9 cellular contexts compared by ENCODE assay signal in genomic region chr10:114367041-114367675, GRCh38. TPM values are rescaled to one million over a fixed set of nuclear protein-coding genes. Genes with fewer than 3 reads are reported as not detected.
DNase-seq lines count a peak whose midpoint lies in the region; ATAC-seq and TF ChIP-seq lines count a peak whose summit lies in the region.
"Had no signal": no experiment of that assay in that cellular context is flagged by ENCODE, and none has a peak within 500 bp of the region (broad histone marks: within the 10 kb centered on the region; RNA-seq: fewer than 3 reads in every experiment).

No MANE protein-coding gene starts in this region.

- no peaks in the 10 kb centered on the region for H4K20me1 ChIP-seq in fibroblast of lung (ENCODE audit: control insufficient read depth, extremely low read depth, insufficient read depth, low read length)

- DNase-seq in Caco-2 (peak in 1 of 2 experiments; percentile 62), HT1080 (ENCODE audit: low read depth) (peak; percentile 51), fibroblast of lung (ENCODE audit: low read depth in 2 of 2) (peak; percentile 86 to 93), nephron progenitor cell (peak; percentile 45), amygdala (lab: John Stamatoyannopoulos, UW) (no peak), foreskin fibroblast (no peak), nucleus accumbens (lab: John Stamatoyannopoulos, UW) (no peak)
- DNase-seq: NCI-H1092 had no signal

- H3K4me3 Mint-ChIP-seq in Caco-2 (ENCODE audit: unreplicated experiment), result peak overlapping the region; percentile 61
- H3K4me3 Mint-ChIP-seq in nephron progenitor cell, result peak overlapping the region; percentile 43

- H3K9ac ChIP-seq in fibroblast of lung (ENCODE audit: insufficient read depth, low read length), result no peak overlapping the region

- no peak overlapping the region for H3K4me2 ChIP-seq in fibroblast of lung (ENCODE audit: extremely low read depth, insufficient read depth, low read length)

- no peak overlapping the region for H2AFZ ChIP-seq in fibroblast of lung (ENCODE audit: low read length)

- intact Hi-C loops in Caco-2 (cut with micrococcal nuclease; ENCODE audit: unreplicated experiment), result loop anchor here (2.0 kb wide), 1 partner anchor 18 kb away; no protein-coding TSS in a partner anchor

- CTCF ChIA-PET in Caco-2 (lab: Charles Lee), result interaction anchor here (0.6 to 1.6 kb wide), 3 partner anchors 36 to 63 kb away, joined by 3 to 4 read pairs (median 4); no protein-coding TSS in a partner anchor

- H3K27me3 Mint-ChIP-seq in Caco-2 (ENCODE audit: insufficient read depth, unreplicated experiment) (no peaks in the 10 kb centered on the region), nephron progenitor cell (ENCODE audit: low read depth, poor library complexity) (peaks cover 2% of the 10 kb centered on the region)

- H3K4me1 ChIP-seq in Caco-2, result peaks cover 54% of the 10 kb centered on the region
- H3K4me1 ChIP-seq in fibroblast of lung (ENCODE audit: control insufficient read depth, extremely low read depth, insufficient read depth, low read length), result no peaks in the 10 kb centered on the region

- H3K36me3 Mint-ChIP-seq in Caco-2 (ENCODE audit: insufficient read depth, unreplicated experiment) (no peaks in the 10 kb centered on the region), nephron progenitor cell (ENCODE audit: low read depth) (peaks cover 21% of the 10 kb centered on the region)

- TF ChIP-seq CTCF in Caco-2 (IDR thresholded peaks at IDR 0.05; ENCODE audit: insufficient read depth in 1 of 2, low read depth in 1 of 2, low read length in 1 of 2, severe bottlenecking in 1 of 2, unreplicated experiment in 1 of 2) (no peak), fibroblast of lung (conservative IDR thresholded peaks at IDR 0.05 in 1 of 2, IDR thresholded peaks at IDR 0.05 in 1 of 2; ENCODE audit: low read depth in 1 of 2, low read length in 2 of 2) (no peak), nephron progenitor cell (IDR thresholded peaks at IDR 0.05) (no peak), foreskin fibroblast (IDR thresholded peaks at IDR 0.05; ENCODE audit: low read depth, low read length) (no peak)

- no peaks in the 10 kb centered on the region for H3K27me3 ChIP-seq in Caco-2 (replicated peaks; ENCODE audit: control insufficient read depth, insufficient read depth, low read length)
- H3K27me3 ChIP-seq in fibroblast of lung (ENCODE audit: control insufficient read depth, insufficient read depth, low read length), result peaks cover 2% of the 10 kb centered on the region

- BruUV-seq in Caco-2 (replicated peaks; lab: Mats Ljungman, UMichigan), result no TSS peak

- peaks cover 49% of the 10 kb centered on the region for H3K4me1 Mint-ChIP-seq in Caco-2 (ENCODE audit: low read depth, unreplicated experiment)
- peaks cover 66% of the 10 kb centered on the region for H3K4me1 Mint-ChIP-seq in nephron progenitor cell

- H3K9me3 Mint-ChIP-seq in Caco-2 (ENCODE audit: unreplicated experiment), result peaks cover 13% of the 10 kb centered on the region
- H3K9me3 Mint-ChIP-seq in nephron progenitor cell, result peaks cover 26% of the 10 kb centered on the region

- POLR2A ChIA-PET in Caco-2 (lab: Charles Lee), result no interaction called here

- peaks cover 4% of the 10 kb centered on the region; the same call in 1 of the 2 replicates for H3K9me3 ChIP-seq in Caco-2
- H3K9me3 ChIP-seq in fibroblast of lung (ENCODE audit: control insufficient read depth, insufficient read depth, low read depth, low read length), result no peaks in the 10 kb centered on the region

- no peaks in the 10 kb centered on the region for H3K79me2 ChIP-seq in fibroblast of lung (ENCODE audit: control insufficient read depth, insufficient read depth, low read length)

- H3K27ac ChIP-seq in fibroblast of lung (ENCODE audit: insufficient read depth, low read length), result no peak overlapping the region

- H3K27ac Mint-ChIP-seq in Caco-2 (ENCODE audit: unreplicated experiment) (peak overlapping the region; percentile 78), nephron progenitor cell (peak overlapping the region; percentile 96)

- H3K36me3 ChIP-seq in Caco-2 (ENCODE audit: control insufficient read depth, insufficient read depth, low read length) (no peaks in the 10 kb centered on the region), fibroblast of lung (ENCODE audit: control insufficient read depth, insufficient read depth, low read length) (no peaks in the 10 kb centered on the region)

- no peak for ATAC-seq in HG03108 (IDR thresholded peaks at IDR 0.05; ENCODE audit: unreplicated experiment)

- H3K4me3 ChIP-seq in Caco-2 (ENCODE audit: low read depth, low read length) (no peak overlapping the region), fibroblast of lung (replicated peaks in 1 of 4; ENCODE audit: control extremely low read depth in 1 of 4, insufficient read depth in 1 of 4, low read depth in 3 of 4, low read length in 4 of 4) (no peak overlapping the region), foreskin fibroblast (ENCODE audit: low read depth in 1 of 2, low read length in 2 of 2) (no peak overlapping the region)

RNA-seq across cellular contexts. Expression of gene AFAP1L2, which starts 37.1 kb away (rescaled TPM):
- 2.3 and 2.6 TPM in 2 replicates for total RNA-seq in Caco-2 (2022)
- total RNA-seq in HT1080 (2014; rRNA removed; shearing (Covaris generic)), result 1.2 and 1.8 TPM in 2 replicates
- polyA plus RNA-seq in HT1080 (2015; cell fraction: cytosol; rRNA removed), result 0.27 and 0.55 TPM in 2 replicates
- polyA plus RNA-seq in HT1080 (2015; cell fraction: nucleus; rRNA removed), result 0.60 and 1.1 TPM in 2 replicates
- total RNA-seq in fibroblast of lung, result 0.17 and 0.77 TPM in 2 replicates
- polyA plus RNA-seq in fibroblast of lung, result 0.43 and 9.6 TPM in 2 replicates
- polyA plus RNA-seq in fibroblast of lung (2012), result 0.38 and 8.2 TPM in 2 replicates
- 1.1 and 33.0 TPM in 2 replicates for polyA minus RNA-seq in fibroblast of lung (ENCODE audit: low replicate concordance)

Comparison
In these comparisons a context has a peak if more than half of its experiments do, and no peak if none do; other contexts are left out.
1. DNase-seq: peak in HT1080 (single experiment), fibroblast of lung (2 of 2) and nephron progenitor cell (single experiment); none in amygdala (0 of 56), foreskin fibroblast (0 of 2) and nucleus accumbens (0 of 56).